26 cellular contexts compared by ENCODE assay signal in genomic region chr5:4541334-4541733, GRCh38.
"Had no signal": no experiment of that assay in that cellular context is flagged by ENCODE, and none has a peak within 500 bp of the region (broad histone marks: within the 10 kb centered on the region; RNA-seq: fewer than 3 reads in every experiment).

No MANE protein-coding gene starts in this region.

- H3K27me3 Mint-ChIP-seq: stimulated activated naive B cell treated with anti-CD40 and anti-IgM and Interleukin-4, amounts not matched to agents 10 μg/mL and 1 μg/mL and 100 μg/mL, for 72 hours had no signal

- DNase-seq: immature natural killer cell; left ventricle myocardium inferior; mesendoderm; naive B cell; natural killer cell; nucleus accumbens; pancreas; posterior cingulate gyrus; retina; right cardiac atrium; stimulated activated CD4-positive, alpha-beta T cell treated with anti-CD3 and anti-CD28 coated beads, Interleukin-12 subunit alpha, Interleukin-12 subunit beta, amount 100 ng/mL, for 4 hours; stimulated activated CD4-positive, alpha-beta T cell treated with anti-CD3 and anti-CD28 coated beads, Interleukin-15, amount 100 ng/mL, for 24 hours; stimulated activated CD4-positive, alpha-beta T cell treated with anti-CD3 and anti-CD28 coated beads, Interleukin-2, amount 100 ng/mL, for 24 hours; stimulated activated CD4-positive, alpha-beta T cell treated with anti-CD3 and anti-CD28 coated beads, Interleukin-4, amount 100 ng/mL, for 1 hour; stimulated activated naive B cell treated with anti-CD40 and anti-IgM and Interleukin-4, amounts not matched to agents 10 μg/mL and 1 μg/mL and 100 μg/mL, for 72 hours; stimulated activated naive CD8-positive, alpha-beta T cell treated with anti-CD3 and anti-CD28 coated beads, Interleukin-15, Interleukin-2, amounts not matched to agents 100 U/mL and 50 U/mL, for 24 hours; stomach; testis; thyroid gland; transverse colon; upper lobe of left lung had no signal

- H3K27ac Mint-ChIP-seq: immature natural killer cell; mesothelial cell of epicardium; natural killer cell; stimulated activated naive B cell treated with anti-CD40 and anti-IgM and Interleukin-4, amounts not matched to agents 10 μg/mL and 1 μg/mL and 100 μg/mL, for 72 hours had no signal

- H3K9me3 Mint-ChIP-seq: mesothelial cell of epicardium; stimulated activated naive B cell treated with anti-CD40 and anti-IgM and Interleukin-4, amounts not matched to agents 10 μg/mL and 1 μg/mL and 100 μg/mL, for 72 hours had no signal

- H3K36me3 Mint-ChIP-seq: immature natural killer cell; mesothelial cell of epicardium; naive B cell; natural killer cell; stimulated activated naive B cell treated with anti-CD40 and anti-IgM and Interleukin-4, amounts not matched to agents 10 μg/mL and 1 μg/mL and 100 μg/mL, for 72 hours had no signal

- H3K4me1 ChIP-seq: left ventricle myocardium inferior, pancreas, stomach, testis, thyroid gland, transverse colon, upper lobe of left lung had no signal

- H3K27ac ChIP-seq: left ventricle myocardium inferior, pancreas, stomach, testis, thyroid gland, transverse colon, upper lobe of left lung, vagina had no signal

- H3K9me3 ChIP-seq: left ventricle myocardium inferior, pancreas, prostate gland, testis, thyroid gland, transverse colon, upper lobe of left lung, vagina had no signal

- H3K4me3 ChIP-seq: left ventricle myocardium inferior, lung, pancreas, prostate gland, skin epidermis, stomach, testis, thyroid gland, transverse colon, upper lobe of left lung, vagina had no signal

- H3K36me3 ChIP-seq: left ventricle myocardium inferior, pancreas, prostate gland, stomach, thyroid gland, transverse colon, upper lobe of left lung, vagina had no signal

- H3K4me3 Mint-ChIP-seq: immature natural killer cell; mesothelial cell of epicardium; natural killer cell; stimulated activated naive B cell treated with anti-CD40 and anti-IgM and Interleukin-4, amounts not matched to agents 10 μg/mL and 1 μg/mL and 100 μg/mL, for 72 hours had no signal

- H3K27me3 ChIP-seq: pancreas, stomach, testis, thyroid gland, transverse colon, upper lobe of left lung, vagina had no signal

- ATAC-seq: natural killer cell; pancreas; right cardiac atrium; stimulated activated naive B cell treated with anti-CD40 and anti-IgM and Interleukin-4, amounts not matched to agents 10 μg/mL and 1 μg/mL and 100 μg/mL, for 72 hours; stimulated activated naive CD8-positive, alpha-beta T cell treated with anti-CD3 and anti-CD28 coated beads, Interleukin-15, Interleukin-2, amounts not matched to agents 100 U/mL and 50 U/mL, for 24 hours had no signal

- H3K4me1 Mint-ChIP-seq: immature natural killer cell; naive B cell; natural killer cell; stimulated activated naive B cell treated with anti-CD40 and anti-IgM and Interleukin-4, amounts not matched to agents 10 μg/mL and 1 μg/mL and 100 μg/mL, for 72 hours had no signal
